In genomic region chr3:181292984-181293383, GRCh38 we compare ENCODE assay signal across 14 cellular contexts.
DNase-seq lines count a peak whose midpoint lies in the region; ATAC-seq and TF ChIP-seq lines count a peak whose summit lies in the region.
"Had no signal": no experiment of that assay in that cellular context is flagged by ENCODE, and none has a peak within 500 bp of the region (broad histone marks: within the 10 kb centered on the region; RNA-seq: fewer than 3 reads in every experiment).

No MANE protein-coding gene starts in this region.

- no peaks in the 10 kb centered on the region for H3K36me3 ChIP-seq in breast epithelium
- H3K36me3 ChIP-seq in SK-N-SH (replicated peaks in 1 of 2; ENCODE audit: control insufficient read depth in 1 of 2, insufficient read depth in 2 of 2, low read length in 1 of 2) = no peaks in the 10 kb centered on the region

- H3K4me1 ChIP-seq in breast epithelium (no peaks in the 10 kb centered on the region), SK-N-SH (ENCODE audit: control insufficient read depth in 1 of 2, insufficient read depth in 2 of 2, low read depth in 1 of 2, low read length in 1 of 2) (peaks cover 0 to 11% of the 10 kb centered on the region in 2 experiments; a peak in 1 of 4 replicates)

- no peaks in the 10 kb centered on the region for H3K36me3 Mint-ChIP-seq in MCF 10A (ENCODE audit: insufficient read depth, unreplicated experiment)
- H3K36me3 Mint-ChIP-seq: naive B cell, type B pancreatic cell, WTC11 had no signal

- no peaks in the 10 kb centered on the region for H3K27me3 Mint-ChIP-seq in MCF 10A (ENCODE audit: insufficient read depth, unreplicated experiment)

- H3K79me2 ChIP-seq in SK-N-SH (ENCODE audit: insufficient read depth) = no peaks in the 10 kb centered on the region

- TF ChIP-seq EP300 in SK-N-SH (IDR thresholded peaks at IDR 0.05; ENCODE audit: borderline replicate concordance in 1 of 2, low read depth in 1 of 2, low read length in 1 of 2) = no peak

- H3K9me2 ChIP-seq in SK-N-SH = no peaks in the 10 kb centered on the region

- no peak for TF ChIP-seq RAD21 in SK-N-SH (IDR thresholded peaks at IDR 0.05; ENCODE audit: low read length)

- H3K4me3 ChIP-seq in breast epithelium (no peak overlapping the region), SK-N-SH (ENCODE audit: low read depth in 2 of 2, low read length in 1 of 2) (no peak overlapping the region)

- DNase-seq in MCF 10A (ENCODE audit: unreplicated experiment) (peak; percentile 43), breast epithelium (ENCODE audit: low spot score in 2 of 2) (no peak), SK-N-SH (no peak), midbrain (lab: John Stamatoyannopoulos, UW) (no peak), NCI-H187 (lab: John Stamatoyannopoulos, UW) (no peak), GM03348 (ENCODE audit: low spot score) (no peak)
- DNase-seq: amniotic stem cell, naive B cell, NCI-H82 had no signal

- CTCF ChIA-PET in MCF 10A (lab: Yijun Ruan, JAX) (no interaction called here), SK-N-SH (lab: Yijun Ruan, JAX) (interaction anchor here (0.7 to 2.0 kb wide), 4 partner anchors 13 to 55 kb away, joined by 3 to 5 read pairs (median 3); no protein-coding TSS in a partner anchor)

- H3F3A ChIP-seq in SK-N-SH (replicated peaks; ENCODE audit: insufficient read depth) = peaks cover 5% of the 10 kb centered on the region

- ATAC-seq in HG03064 (IDR thresholded peaks at IDR 0.05; ENCODE audit: low read depth, unreplicated experiment) = peak; percentile 90
- ATAC-seq in GM19324 (IDR thresholded peaks at IDR 0.05; ENCODE audit: low FRiP score, unreplicated experiment) = no peak
- ATAC-seq: HepG2, WTC11 had no signal

- POLR2A ChIA-PET in MCF 10A (lab: Yijun Ruan, JAX) = interaction anchor here (0.7 kb wide), 1 partner anchor 729 kb away, joined by 4 read pairs; no protein-coding TSS in a partner anchor
- POLR2A ChIA-PET in SK-N-SH (lab: Yijun Ruan, JAX) = no interaction called here

- H3K9me3 ChIP-seq in breast epithelium = no peaks in the 10 kb centered on the region
- no peaks in the 10 kb centered on the region for H3K9me3 ChIP-seq in SK-N-SH

- H3K4me1 Mint-ChIP-seq in MCF 10A (ENCODE audit: insufficient read depth, unreplicated experiment) = no peaks in the 10 kb centered on the region
- H3K4me1 Mint-ChIP-seq: naive B cell had no signal

- H3K4me2 ChIP-seq in SK-N-SH = peak overlapping the region; percentile 16; the same call in 1 of the 2 replicates

- H3K27ac ChIP-seq in breast epithelium = no peak overlapping the region
- H3K27ac ChIP-seq in SK-N-SH (ENCODE audit: low read depth in 2 of 2, low read length in 1 of 2) = peak overlapping the region in 1 of 2 experiments; percentile 42; a peak in 1 of 4 replicates

- 6% methylated on average over 1 of the region's 1 CpG for WGBS in SK-N-SH (ENCODE audit: low lambda C conversion rate)

- intact Hi-C loops in MCF 10A (cut with micrococcal nuclease) = no loop called here
- intact Hi-C loops in breast epithelium (cut with DNase I; ENCODE audit: low total_unique reads) = no loop called here

- no peak overlapping the region for H3K27ac Mint-ChIP-seq in MCF 10A (ENCODE audit: low read depth, unreplicated experiment)
- H3K27ac Mint-ChIP-seq: naive B cell, type B pancreatic cell, WTC11 had no signal

- H3K27me3 ChIP-seq in breast epithelium = no peaks in the 10 kb centered on the region
- H3K27me3 ChIP-seq in SK-N-SH (ENCODE audit: insufficient read depth) = no peaks in the 10 kb centered on the region

- H4K20me1 ChIP-seq in SK-N-SH (ENCODE audit: insufficient read depth) = no peaks in the 10 kb centered on the region

- no peak overlapping the region for H2AFZ ChIP-seq in SK-N-SH (ENCODE audit: low read depth)

- no TSS peak for BruUV-seq in MCF 10A (replicated peaks; lab: Mats Ljungman, UMichigan)

- no peaks in the 10 kb centered on the region for H3K9me3 Mint-ChIP-seq in MCF 10A (ENCODE audit: unreplicated experiment)
- H3K9me3 Mint-ChIP-seq: type B pancreatic cell, WTC11 had no signal

- TF ChIP-seq CTCF in MCF 10A (IDR thresholded peaks at IDR 0.05; ENCODE audit: unreplicated experiment) = no peak
- no peak for TF ChIP-seq CTCF in breast epithelium (IDR thresholded peaks at IDR 0.05)
- TF ChIP-seq CTCF in SK-N-SH (IDR thresholded peaks at IDR 0.05) = no peak

- H3K9ac ChIP-seq in SK-N-SH = no peak overlapping the region

- no peak for TF ChIP-seq POLR2A in breast epithelium (IDR thresholded peaks at IDR 0.05)

- no peak overlapping the region for H3K4me3 Mint-ChIP-seq in MCF 10A (ENCODE audit: unreplicated experiment)
- H3K4me3 Mint-ChIP-seq: naive B cell, type B pancreatic cell, WTC11 had no signal

TF ChIP-seq in SK-N-SH, 30 proteins besides CTCF, POLR2A, EP300 and RAD21:
- TF ChIP-seq RXRA (IDR thresholded peaks at IDR 0.05; ENCODE audit: borderline replicate concordance, low read depth) = 0 out of 2 replicates have a peak, but pooled peaks have one; percentile 25
- TF ChIP-seq FOSL2 (IDR thresholded peaks at IDR 0.05; ENCODE audit: borderline replicate concordance, low read depth) = no peak
- no peak for TF ChIP-seq EZH2phosphoT487 (IDR thresholded peaks at IDR 0.05; ENCODE audit: borderline replicate concordance, low read depth)
